Comparison of ENCODE assay signal across 18 cellular contexts in genomic region chr4:15339732-15340131, GRCh38.
DNase-seq lines count a peak whose midpoint lies in the region; ATAC-seq and TF ChIP-seq lines count a peak whose summit lies in the region.
"Had no signal": no experiment of that assay in that cellular context is flagged by ENCODE, and none has a peak within 500 bp of the region (broad histone marks: within the 10 kb centered on the region; RNA-seq: fewer than 3 reads in every experiment).

No MANE protein-coding gene starts in this region.

- H3K23me2 ChIP-seq in H9 (ENCODE audit: insufficient read length, low read depth, low read length, poor library complexity, severe bottlenecking), result no peaks in the 10 kb centered on the region

- H3K4me2 ChIP-seq in H9 (ENCODE audit: insufficient read depth, insufficient read length, low read length), result no peak overlapping the region

- no peak overlapping the region for H4K5ac ChIP-seq in H9 (ENCODE audit: insufficient read length, low read depth, low read length)

- H3K4me1 ChIP-seq in tibial artery (peaks cover 0 to 70% (median 7%) of the 10 kb centered on the region in 4 donors), H9 (ENCODE audit: insufficient read depth, low read length) (0 out of 2 replicates have a peak, but pooled peaks cover 2% of the 10 kb centered on the region)

- peaks cover 3% of the 10 kb centered on the region for H3K27me3 Mint-ChIP-seq in brain
- H3K27me3 Mint-ChIP-seq in nephron progenitor cell (ENCODE audit: low read depth, poor library complexity), result no peaks in the 10 kb centered on the region
- H3K27me3 Mint-ChIP-seq in T-helper 17 cell, result no peaks in the 10 kb centered on the region
- H3K27me3 Mint-ChIP-seq in H9 (ENCODE audit: low read depth), result peaks cover 2% of the 10 kb centered on the region; the same call in 1 of the 2 replicates
- H3K27me3 Mint-ChIP-seq: activated naive CD4-positive, alpha-beta T cell treated with anti-CD3 and anti-CD28 coated beads, Interleukin-2, amount 10 ng/mL, durations not matched to agents 7 days and 5 days had no signal

- H3K9me3 ChIP-seq in tibial artery (no peaks in the 10 kb centered on the region), T-helper 17 cell (ENCODE audit: control insufficient read depth, low read length, poor library complexity, severe bottlenecking) (no peaks in the 10 kb centered on the region), H9 (ENCODE audit: control insufficient read depth, low read depth, low read length) (no peaks in the 10 kb centered on the region)
- H3K9me3 ChIP-seq: MG63, neutrophil had no signal

- DNase-seq in fibroblast of mammary gland (ENCODE audit: low read depth) (peak; percentile 58), nephron progenitor cell (no peak), tibial artery (no peak), T-helper 17 cell (no peak), H9 (no peak), H7 (no peak)
- DNase-seq: activated CD4-positive, CD25-positive, alpha-beta regulatory T cell treated with anti-CD3 and anti-CD28 coated beads, Interleukin-2, amount 50 U/mL, for 72 hours; activated naive CD4-positive, alpha-beta T cell treated with anti-CD3 and anti-CD28 coated beads, Interleukin-2, amount 10 ng/mL, durations not matched to agents 7 days and 5 days; activated T-cell treated with anti-CD3 and anti-CD28 coated beads, Interleukin-2, amount 50 U/mL, for 48 hours; CD8-positive, alpha-beta T cell; cortex of kidney; MG63; NCI-H1436 treated with DMSO at 0.1 percent for 48 hours; NCI-H526; SW 1271 had no signal

- no peak overlapping the region for H3K9ac ChIP-seq in H9 (ENCODE audit: extremely low read depth, insufficient read length, low read length)

- H3K18ac ChIP-seq in H9 (ENCODE audit: insufficient read length, low read depth, low read length), result no peak overlapping the region

- H3K14ac ChIP-seq in H9 (ENCODE audit: insufficient read depth, low read length), result no peak overlapping the region

- no peak overlapping the region for H3K4me3 ChIP-seq in fibroblast of mammary gland (ENCODE audit: control insufficient read depth, low read depth, low read length)
- H3K4me3 ChIP-seq in tibial artery, result peak overlapping the region; percentile 37
- no peak overlapping the region for H3K4me3 ChIP-seq in H7 (ENCODE audit: insufficient read depth, low read depth, low read length)
- H3K4me3 ChIP-seq: MG63 had no signal

- no peak overlapping the region for H4K91ac ChIP-seq in H9 (ENCODE audit: insufficient read length, low read depth, low read length)

- H3K27ac Mint-ChIP-seq in brain (peak overlapping the region in 3 of 5 experiments; percentile 18 to 60 (median 31)), nephron progenitor cell (peak overlapping the region; percentile 90), T-helper 17 cell (no peak overlapping the region), H9 (no peak overlapping the region)
- H3K27ac Mint-ChIP-seq: activated naive CD4-positive, alpha-beta T cell treated with anti-CD3 and anti-CD28 coated beads, Interleukin-2, amount 10 ng/mL, durations not matched to agents 7 days and 5 days; CD8-positive, alpha-beta T cell had no signal

- H2AFZ ChIP-seq in H9 (ENCODE audit: low read length), result no peak overlapping the region

- H3K4ac ChIP-seq in H9 (ENCODE audit: low read depth, low read length), result no peak overlapping the region

- no peak overlapping the region for H2BK20ac ChIP-seq in H9 (ENCODE audit: low read depth, low read length, poor library complexity, severe bottlenecking)

- no peak overlapping the region for H4K8ac ChIP-seq in H9 (replicated peaks; ENCODE audit: insufficient read length, low read depth, low read length)

- H3K9me3 Mint-ChIP-seq in brain (peaks cover 0 to 5% (median 2%) of the 10 kb centered on the region in 5 experiments), nephron progenitor cell (peaks cover 13% of the 10 kb centered on the region), H9 (peaks cover 0 to 2% of the 10 kb centered on the region in 2 experiments; a peak in 1 of 5 replicates)
- H3K9me3 Mint-ChIP-seq: activated naive CD4-positive, alpha-beta T cell treated with anti-CD3 and anti-CD28 coated beads, Interleukin-2, amount 10 ng/mL, durations not matched to agents 7 days and 5 days; CD8-positive, alpha-beta T cell had no signal

- H3K56ac ChIP-seq in H9 (ENCODE audit: insufficient read length, low read depth, low read length), result no peak overlapping the region

- H2BK5ac ChIP-seq in H9 (ENCODE audit: insufficient read length, low read length), result no peak overlapping the region

- no peak overlapping the region for H2BK15ac ChIP-seq in H9 (ENCODE audit: low read depth, low read length)

- H3T11ph ChIP-seq in H9 (ENCODE audit: low read length), result no peak overlapping the region

- WGBS in H9 (ENCODE audit: extremely low coverage, insufficient read length, low lambda C conversion rate), result no CpG with 5 or more reads among the region's 5 CpGs

- intact Hi-C loops in tibial artery (cut with DNase I; ENCODE audit: low total_unique reads), result no loop called here

- H4K20me1 ChIP-seq in H9 (ENCODE audit: control insufficient read depth, insufficient read depth, insufficient read length), result no peaks in the 10 kb centered on the region

- TF ChIP-seq CTCF in brain (conservative IDR thresholded peaks at IDR 0.05) (no peak), fibroblast of mammary gland (conservative IDR thresholded peaks at IDR 0.05; ENCODE audit: control insufficient read depth, insufficient read depth, low read depth, low read length) (no peak), nephron progenitor cell (IDR thresholded peaks at IDR 0.05) (no peak), tibial artery (IDR thresholded peaks at IDR 0.05) (no peak), H9 (conservative IDR thresholded peaks at IDR 0.05) (no peak)

- H3K79me1 ChIP-seq in H9 (ENCODE audit: insufficient read depth, low read depth, low read length, poor library complexity, severe bottlenecking), result no peaks in the 10 kb centered on the region

- H3K4me3 Mint-ChIP-seq in brain (peak overlapping the region in 3 of 5 experiments; percentile 62 to 87 (median 70)), nephron progenitor cell (peak overlapping the region; percentile 79), T-helper 17 cell (no peak overlapping the region), H9 (no peak overlapping the region)
- H3K4me3 Mint-ChIP-seq: activated naive CD4-positive, alpha-beta T cell treated with anti-CD3 and anti-CD28 coated beads, Interleukin-2, amount 10 ng/mL, durations not matched to agents 7 days and 5 days; CD8-positive, alpha-beta T cell had no signal

- no peak overlapping the region for H3K23ac ChIP-seq in H9 (ENCODE audit: insufficient read length, low read depth, low read length)

- H3K4me1 Mint-ChIP-seq in brain (peaks cover 45% of the 10 kb centered on the region), nephron progenitor cell (peaks cover 81% of the 10 kb centered on the region), T-helper 17 cell (peaks cover 2% of the 10 kb centered on the region), H9 (peaks cover 7 to 9% of the 10 kb centered on the region in 2 experiments; a peak in 3 of 4 replicates)
- H3K4me1 Mint-ChIP-seq: activated naive CD4-positive, alpha-beta T cell treated with anti-CD3 and anti-CD28 coated beads, Interleukin-2, amount 10 ng/mL, durations not matched to agents 7 days and 5 days had no signal

- H2BK12ac ChIP-seq in H9 (ENCODE audit: insufficient read length, low read depth, low read length), result no peak overlapping the region

- peak overlapping the region in 1 of 2 donors; percentile 49 for H3K27ac ChIP-seq in tibial artery
- no peak overlapping the region for H3K27ac ChIP-seq in H9 (ENCODE audit: insufficient read length, low read depth, low read length)
- H3K27ac ChIP-seq: neutrophil had no signal

- no peaks in the 10 kb centered on the region for H3K27me3 ChIP-seq in tibial artery
- no peaks in the 10 kb centered on the region for H3K27me3 ChIP-seq in H9 (ENCODE audit: insufficient read depth, low read length)
- H3K27me3 ChIP-seq in H7 (ENCODE audit: control insufficient read depth, insufficient read depth, low read length), result no peaks in the 10 kb centered on the region
- H3K27me3 ChIP-seq: MG63 had no signal

- H3K36me3 Mint-ChIP-seq in brain, result no peaks in the 10 kb centered on the region
- peaks cover 8% of the 10 kb centered on the region for H3K36me3 Mint-ChIP-seq in nephron progenitor cell (ENCODE audit: low read depth)
- H3K36me3 Mint-ChIP-seq in T-helper 17 cell (ENCODE audit: low read depth), result no peaks in the 10 kb centered on the region
- H3K36me3 Mint-ChIP-seq in H9 (ENCODE audit: insufficient read depth in 1 of 3, low read depth in 3 of 3), result no peaks in the 10 kb centered on the region; a peak in 1 of 7 replicates
- H3K36me3 Mint-ChIP-seq: activated naive CD4-positive, alpha-beta T cell treated with anti-CD3 and anti-CD28 coated beads, Interleukin-2, amount 10 ng/mL, durations not matched to agents 7 days and 5 days; CD8-positive, alpha-beta T cell had no signal

- H3K79me2 ChIP-seq in H9 (ENCODE audit: insufficient read depth, low read length), result no peaks in the 10 kb centered on the region

- no peak overlapping the region for H2AK5ac ChIP-seq in H9 (ENCODE audit: insufficient read length, low read length)

- H3K36me3 ChIP-seq in tibial artery (no peaks in the 10 kb centered on the region), H7 (replicated peaks; ENCODE audit: control insufficient read depth, insufficient read depth, low read length) (no peaks in the 10 kb centered on the region)
- H3K36me3 ChIP-seq: MG63, neutrophil had no signal

- ATAC-seq in T-helper 17 cell (no peak), HG03457 (IDR thresholded peaks at IDR 0.05; ENCODE audit: unreplicated experiment) (no peak)
- ATAC-seq: CD8-positive, alpha-beta T cell had no signal

- no peak overlapping the region for H2BK120ac ChIP-seq in H9 (ENCODE audit: low read depth, low read length, poor library complexity, severe bottlenecking)

Comparison
In these comparisons a context has a peak if more than half of its experiments do, and no peak if none do; other contexts are left out.
1. H3K27ac Mint-ChIP-seq: peak in brain (3 of 5) and nephron progenitor cell (single experiment); none in T-helper 17 cell (single experiment) and H9 (0 of 3).
2. H3K4me3 Mint-ChIP-seq: peak in brain (3 of 5) and nephron progenitor cell (single experiment); none in T-helper 17 cell (single experiment) and H9 (0 of 2).
3. H3K4me3 ChIP-seq: peak in tibial artery (2 of 2); none in fibroblast of mammary gland (single experiment) and H7 (single experiment).